Comparison of ENCODE assay signal across 8 cellular contexts in genomic region chr1:146369940-146370339, GRCh38.
A peak's percentile ranks its signal among the peaks of the same experiment; 100 is the strongest.
DNase-seq lines count a peak whose midpoint lies in the region; ATAC-seq and TF ChIP-seq lines count a peak whose summit lies in the region.
"Not testable (repeated sequence)": the region's sequence is repeated elsewhere in the genome, so short reads cannot be mapped to it uniquely, and the experiment has no call there.

No MANE protein-coding gene starts in this region.

- H2AFZ ChIP-seq in GM23338: not testable (repeated sequence)

- not testable (repeated sequence) for H3K4me1 Mint-ChIP-seq in GM23338, mesothelial cell of epicardium

- intact Hi-C loops in upper lobe of right lung (cut with DNase I): not testable (repeated sequence)

- not testable (repeated sequence) for H3K27ac Mint-ChIP-seq in GM23338
- H3K27ac Mint-ChIP-seq in mesothelial cell of epicardium: peak overlapping the region; percentile 83

- not testable (repeated sequence) for H4K20me1 ChIP-seq in GM23338 (replicated peaks; ENCODE audit: insufficient read depth)

- H3K9me3 ChIP-seq in upper lobe of right lung: not testable (repeated sequence)

- ATAC-seq in GM23338, upper lobe of right lung: not testable (repeated sequence)

- not testable (repeated sequence) for H3K9me3 Mint-ChIP-seq in GM23338, mesothelial cell of epicardium

- not testable (repeated sequence) for H3K27me3 Mint-ChIP-seq in GM23338 (ENCODE audit: insufficient read depth, low read depth, poor library complexity); mesothelial cell of epicardium (ENCODE audit: low read depth)

- DNase-seq in GM23338 (ENCODE audit: low spot score): peak; percentile 75
- peak; percentile 30 for DNase-seq in NCI-H510A treated with DMSO at 0.1 percent for 48 hours (lab: John Stamatoyannopoulos, UW)
- peak; percentile 29 to 45 for DNase-seq in activated CD4-positive, alpha-beta T cell treated with anti-CD3 and anti-CD28 coated beads for 24 hours (ENCODE audit: low read depth in 2 of 2)
- peak in 40 of 58 donors; percentile 1 to 56 (median 28) for DNase-seq in anterior cingulate cortex (lab: John Stamatoyannopoulos, UW)
- DNase-seq in fibroblast of villous mesenchyme (ENCODE audit: low read depth): peak; percentile 58
- DNase-seq in mesothelial cell of epicardium (ENCODE audit: low spot score in 2 of 2, unreplicated experiment in 2 of 2): peak in 1 of 2 experiments; percentile 56
- peak; percentile 35 to 48 (median 39) for DNase-seq in stimulated activated CD4-positive, alpha-beta T cell treated with anti-CD3 and anti-CD28 coated beads, Interleukin-12 subunit alpha, Interleukin-12 subunit beta, amount 100 ng/mL, for 48 hours (ENCODE audit: low read depth in 2 of 3, low spot score in 1 of 3)
- peak; percentile 75 for DNase-seq in upper lobe of right lung

- TF ChIP-seq CTCF in GM23338 (conservative IDR thresholded peaks at IDR 0.05; ENCODE audit: low read depth in 2 of 2); fibroblast of villous mesenchyme (IDR thresholded peaks at IDR 0.05; ENCODE audit: insufficient read depth, low read depth, low read length); mesothelial cell of epicardium (IDR thresholded peaks at IDR 0.05; ENCODE audit: unreplicated experiment); upper lobe of right lung (IDR thresholded peaks at IDR 0.05): not testable (repeated sequence)

- H3K4me2 ChIP-seq in GM23338: not testable (repeated sequence)

- not testable (repeated sequence) for H3K79me2 ChIP-seq in GM23338 (replicated peaks; ENCODE audit: insufficient read depth)

- not testable (repeated sequence) for H3K27ac ChIP-seq in GM23338 (ENCODE audit: low read depth)
- H3K27ac ChIP-seq in upper lobe of right lung: peak overlapping the region; percentile 63

- not testable (repeated sequence) for H3F3A ChIP-seq in GM23338 (replicated peaks; ENCODE audit: low read depth)

- H3K4me3 ChIP-seq in GM23338 (peak overlapping the region; percentile 44), fibroblast of villous mesenchyme (ENCODE audit: low read depth, low read length) (peak overlapping the region; percentile 50), upper lobe of right lung (peak overlapping the region; percentile 45)

- H3K9me2 ChIP-seq in GM23338 (ENCODE audit: insufficient read depth): not testable (repeated sequence)

- not testable (repeated sequence) for H3K27me3 ChIP-seq in GM23338 (ENCODE audit: insufficient read depth); upper lobe of right lung

- not testable (repeated sequence) for H3K36me3 Mint-ChIP-seq in GM23338 (ENCODE audit: low read depth); mesothelial cell of epicardium

- H3K36me3 ChIP-seq in GM23338 (ENCODE audit: insufficient read depth); upper lobe of right lung: not testable (repeated sequence)

- H3K4me3 Mint-ChIP-seq in GM23338 (peak overlapping the region; percentile 74), mesothelial cell of epicardium (peak overlapping the region; percentile 75)

- H3K4me1 ChIP-seq in GM23338 (ENCODE audit: insufficient read depth); upper lobe of right lung: not testable (repeated sequence)
